In genomic region chr16:33643270-33643669, GRCh38 we compare ENCODE assay signal across 7 cellular contexts.
ATAC-seq lines count a peak whose summit lies in the region.

No MANE protein-coding gene starts in this region.

- peak; percentile 56 for ATAC-seq in GM18861 (IDR thresholded peaks at IDR 0.05; ENCODE audit: unreplicated experiment)
- ATAC-seq in GM19372 (IDR thresholded peaks at IDR 0.05; ENCODE audit: low read depth, unreplicated experiment), result peak; percentile 69
- peak; percentile 88 for ATAC-seq in GM21447 (IDR thresholded peaks at IDR 0.05; ENCODE audit: unreplicated experiment)
- ATAC-seq in HG02610 (IDR thresholded peaks at IDR 0.05; ENCODE audit: unreplicated experiment), result peak; percentile 76
- ATAC-seq in HG03025 (IDR thresholded peaks at IDR 0.05; ENCODE audit: low FRiP score, unreplicated experiment), result peak; percentile 82
- ATAC-seq in HG03280 (IDR thresholded peaks at IDR 0.05; ENCODE audit: unreplicated experiment), result peak; percentile 82
- peak; percentile 59 for ATAC-seq in HG03575 (IDR thresholded peaks at IDR 0.05; ENCODE audit: extremely low read depth, insufficient number of reproducible peaks, low FRiP score, unreplicated experiment)

Comparison
In these comparisons a context has a peak if more than half of its experiments do, and no peak if none do; other contexts are left out.
1. Peak in every context shown above with its lines: ATAC-seq.